In genomic region chr20:24984963-24985640, GRCh38 we compare ENCODE assay signal across 18 cellular contexts. TPM values are rescaled to one million over a fixed set of nuclear protein-coding genes. Genes with fewer than 3 reads are reported as not detected.
A peak's percentile ranks its signal among the peaks of the same experiment; 100 is the strongest.
DNase-seq lines count a peak whose midpoint lies in the region; ATAC-seq and TF ChIP-seq lines count a peak whose summit lies in the region.
"Had no signal": no experiment of that assay in that cellular context is flagged by ENCODE, and none has a peak within 500 bp of the region (broad histone marks: within the 10 kb centered on the region; RNA-seq: fewer than 3 reads in every experiment).

No MANE protein-coding gene starts in this region.

- H3K27ac Mint-ChIP-seq in endodermal cell = no peak overlapping the region
- H3K27ac Mint-ChIP-seq: T-cell had no signal

- DNase-seq in CD1c-positive myeloid dendritic cell (ENCODE audit: extremely low spot score) (peak; percentile 44), GF-D8 (lab: John Stamatoyannopoulos, UW) (peak; percentile 63), endodermal cell (peak; percentile 11), psoas muscle (peak in 1 of 2 donors; percentile 26), COLO829 (ENCODE audit: low spot score) (no peak)
- DNase-seq: activated CD4-positive, alpha-beta T cell treated with anti-CD3 and anti-CD28 coated beads for 4 hours; activated gamma-delta T cell treated with Interleukin-2 at 50 U/mL for 16 hours; cerebellar nuclear complex; COR-L47; NCI-H1105; NCI-H345; PC-3; retina; stimulated activated CD4-positive, alpha-beta T cell treated with anti-CD3 and anti-CD28 coated beads, Interleukin-4, amount 100 ng/mL, for 24 hours; stimulated activated naive CD4-positive, alpha-beta T cell treated with Interleukin-2 at 50 U/mL for 16 hours; T-cell had no signal

- H3K36me3 ChIP-seq in endodermal cell (ENCODE audit: control insufficient read depth, insufficient read depth, low read length) (peaks cover 30% of the 10 kb centered on the region), psoas muscle (ENCODE audit: insufficient read depth in 1 of 2, low read depth in 1 of 2) (peaks cover 0 to 26% of the 10 kb centered on the region in 2 donors)

- ATAC-seq in psoas muscle (peak in 2 of 4 donors; percentile 26 to 34), GM21381 (IDR thresholded peaks at IDR 0.05; ENCODE audit: unreplicated experiment) (no peak), GM21717 (IDR thresholded peaks at IDR 0.05; ENCODE audit: unreplicated experiment) (no peak)
- ATAC-seq: PC-3 had no signal

- H3K4me1 ChIP-seq in endodermal cell (ENCODE audit: control insufficient read depth, insufficient read depth, low read length) (no peaks in the 10 kb centered on the region), psoas muscle (peaks cover 38% of the 10 kb centered on the region)

- H3K27me3 ChIP-seq in endodermal cell (ENCODE audit: control insufficient read depth, insufficient read depth, low read length, poor library complexity, severe bottlenecking) (no peaks in the 10 kb centered on the region), psoas muscle (ENCODE audit: insufficient read depth in 3 of 3, low read length in 2 of 3) (no peaks in the 10 kb centered on the region)

- H3K36me3 Mint-ChIP-seq in endodermal cell (ENCODE audit: low read depth) = peaks cover 30% of the 10 kb centered on the region

- TF ChIP-seq CTCF in endodermal cell (conservative IDR thresholded peaks at IDR 0.05) = no peak
- TF ChIP-seq CTCF in psoas muscle (IDR thresholded peaks at IDR 0.05) = no peak

- H3K27ac ChIP-seq in endodermal cell (ENCODE audit: low read depth, low read length) (no peak overlapping the region), psoas muscle (peak overlapping the region; percentile 72)

- H3K4me3 ChIP-seq in endodermal cell (ENCODE audit: low read length) (no peak overlapping the region), psoas muscle (peak overlapping the region; percentile 12)

- no peaks in the 10 kb centered on the region for H3K4me1 Mint-ChIP-seq in endodermal cell

- no peak overlapping the region for H3K9ac ChIP-seq in endodermal cell (ENCODE audit: extremely low read depth, low read length, poor library complexity, severe bottlenecking)

- H3K9me3 ChIP-seq in endodermal cell (ENCODE audit: control insufficient read depth, low read length) (peaks cover 9% of the 10 kb centered on the region), psoas muscle (no peaks in the 10 kb centered on the region)

- H3K4me3 Mint-ChIP-seq in endodermal cell = no peak overlapping the region

- H3K27me3 Mint-ChIP-seq in endodermal cell (ENCODE audit: insufficient read depth) = no peaks in the 10 kb centered on the region
- H3K27me3 Mint-ChIP-seq: T-cell had no signal

- H3K9me3 Mint-ChIP-seq in endodermal cell = peaks cover 5% of the 10 kb centered on the region
- H3K9me3 Mint-ChIP-seq: T-cell had no signal

- WGBS in endodermal cell (ENCODE audit: insufficient coverage in 1 of 2, insufficient read length in 1 of 2), 2 experiments = 82 to 97% methylated on average over 2 of the region's 3 CpGs
- 72 to 77% (median 76%) methylated on average over 3 of the region's 3 CpGs for WGBS in psoas muscle, 3 donors

- intact Hi-C loops in psoas muscle (cut with DNase I) = loop anchor here in 1 of 2 donors (10.0 kb wide), 1 partner anchor 630 kb away; no protein-coding TSS in a partner anchor

RNA-seq across cellular contexts. Expression of gene APMAP, which starts 7.4 kb away (rescaled TPM):
- total RNA-seq in endodermal cell (10 to 100 TPM; 60.2 to 65.6 TPM), psoas muscle (10 to 100 TPM; 19.9 to 44.5 (median 24.2) TPM)
- polyA plus RNA-seq in endodermal cell (2013, experiment 1 of 2) = 76.8 TPM
- polyA plus RNA-seq in endodermal cell (2013, experiment 2 of 2) = 70.0 TPM
- polyA plus RNA-seq in psoas muscle = 10 to 100 TPM; 25.5 to 31.2 (median 30.3) TPM

RNA-seq across cellular contexts. Expression of gene CST7, which starts 36.0 kb away (rescaled TPM):
- total RNA-seq in endodermal cell (not detected), psoas muscle (1 to 10 TPM in 2 of 4 donors, under 1 TPM in 2; 0.50 to 1.2 (median 0.82) TPM)
- not detected for polyA plus RNA-seq in endodermal cell (2013, experiment 1 of 2)
- not detected for polyA plus RNA-seq in endodermal cell (2013, experiment 2 of 2)
- polyA plus RNA-seq in psoas muscle = under 1 TPM; 0.13 to 0.55 (median 0.31) TPM
- total RNA-seq: PC-3 had no signal
